Comparison of ENCODE assay signal across 34 cellular contexts in the genomic region with DNA sequence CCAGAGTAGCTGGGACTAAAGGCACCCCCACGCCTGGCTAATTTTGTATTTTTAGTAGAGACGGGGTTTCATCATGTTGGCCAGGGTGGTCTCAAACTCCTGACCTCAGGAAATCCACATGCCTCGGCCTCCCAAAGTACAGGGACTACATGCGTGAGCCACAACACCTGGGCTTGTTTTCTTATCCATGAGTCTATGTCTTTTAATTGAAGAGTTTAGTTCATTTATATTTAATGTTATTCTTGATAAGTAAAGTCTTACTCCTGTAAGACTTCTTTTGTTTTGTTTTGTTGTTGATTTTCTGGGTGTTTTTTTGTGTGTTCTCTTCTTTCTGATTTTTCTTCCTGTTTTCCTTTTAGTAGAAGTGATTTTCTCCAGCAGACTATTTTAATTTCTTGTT.
"Had no signal": no experiment of that assay in that cellular context is flagged by ENCODE, and none has a peak within 500 bp of the region (broad histone marks: within the 10 kb centered on the region; RNA-seq: fewer than 3 reads in every experiment).

No MANE protein-coding gene starts in this region.

- H3K4me3 ChIP-seq: MG63 had no signal

- DNase-seq: Karpas-422, Kasumi-1, MG63, MM.1S, MV-4-11, NCI-H1048, NCI-H1092, NCI-H1092 treated with DMSO at 0.1 percent for 48 hours, NCI-H1105, NCI-H1105 treated with DMSO at 0.1 percent for 48 hours, NCI-H1417, NCI-H1417 treated with DMSO at 0.1 percent for 48 hours, NCI-H1436, NCI-H1436 treated with DMSO at 0.1 percent for 48 hours, NCI-H146, NCI-H1694, NCI-H1694 treated with DMSO at 0.1 percent for 48 hours, NCI-H187, NCI-H187 treated with DMSO at 0.1 percent for 48 hours, NCI-H1930, NCI-H2029, NCI-H2029 treated with DMSO at 0.1 percent for 48 hours, NCI-H2081, NCI-H2081 treated with DMSO at 0.1 percent for 48 hours, NCI-H2107, NCI-H2171, NCI-H2171 treated with DMSO at 0.1 percent for 48 hours, NCI-H2227 treated with DMSO at 0.1 percent for 48 hours, NCI-H226, NCI-H345, NCI-H446, NCI-H446 treated with DMSO at 0.1 percent for 48 hours, NCI-H510A, NCI-H510A treated with DMSO at 0.1 percent for 48 hours had no signal

- H3K36me3 ChIP-seq: MG63 had no signal

- H3K27me3 ChIP-seq: MG63 had no signal
